ENCODE assay signal across 9 cellular contexts in the genomic region with DNA sequence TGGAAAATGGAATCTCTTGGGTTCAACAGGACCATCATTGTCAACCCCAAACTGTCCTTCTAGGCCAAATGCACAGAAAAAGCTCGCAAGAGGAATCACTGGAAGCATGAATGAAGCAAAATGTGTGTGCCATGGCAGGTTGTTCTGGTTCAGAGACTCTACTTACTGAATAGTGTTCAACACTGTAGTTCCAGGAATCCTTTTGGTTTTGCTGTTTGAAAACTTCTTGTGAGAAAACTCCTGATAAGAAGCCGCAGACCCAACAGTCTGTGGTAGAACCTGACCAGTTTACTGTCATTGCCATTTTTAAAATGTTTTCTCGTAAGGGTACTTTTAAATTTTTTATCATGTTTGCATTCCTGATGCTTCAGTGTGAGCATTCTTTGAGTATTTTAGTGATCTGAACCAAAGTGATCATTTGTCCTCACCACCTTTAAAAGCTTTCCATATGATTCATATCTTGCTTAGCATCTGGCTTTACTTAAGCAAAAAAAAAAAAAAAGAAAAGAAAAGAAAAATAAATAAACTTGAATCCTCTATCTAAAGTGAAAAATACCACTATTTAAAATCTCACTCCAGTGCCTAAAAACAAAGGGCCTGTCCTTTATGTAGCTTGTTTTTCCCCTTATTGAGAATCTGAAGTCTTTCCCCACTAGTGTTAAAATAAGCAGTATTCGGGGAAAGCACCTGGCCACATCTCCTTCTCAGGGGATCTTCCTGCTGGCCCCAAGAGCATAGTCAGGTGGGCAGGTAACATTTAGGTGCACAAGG.
DNase-seq lines count a peak whose midpoint lies in the region; ATAC-seq and TF ChIP-seq lines count a peak whose summit lies in the region.
"Had no signal": no experiment of that assay in that cellular context is flagged by ENCODE, and none has a peak within 500 bp of the region (broad histone marks: within the 10 kb centered on the region; RNA-seq: fewer than 3 reads in every experiment).

No MANE protein-coding gene starts in this region.

- H3K4me1 ChIP-seq in stomach, result no peaks in the 10 kb centered on the region

- 83 to 93% (median 91%) methylated on average over 4 of the region's 4 CpGs for WGBS in stomach, 5 donors

- H3K36me3 ChIP-seq in stomach, result peaks cover 0 to 16% (median 7%) of the 10 kb centered on the region in 4 donors

- ATAC-seq in GM18520 (IDR thresholded peaks at IDR 0.05; ENCODE audit: unreplicated experiment), result peak; percentile 72
- peak; percentile 83 for ATAC-seq in HG02642 (IDR thresholded peaks at IDR 0.05; ENCODE audit: poor library complexity, unreplicated experiment)

- TF ChIP-seq EP300 in stomach (IDR thresholded peaks at IDR 0.05), result no peak

- intact Hi-C loops in stomach (cut with DNase I; ENCODE audit: low total_unique reads), result no loop called here

- H3K9me3 ChIP-seq in stomach, result peaks cover 0 to 4% (median 0%) of the 10 kb centered on the region in 4 donors

- DNase-seq in Kasumi-1 (lab: John Stamatoyannopoulos, UW), result peak; percentile 8 to 27
- DNase-seq in myocyte (ENCODE audit: low read depth), result peak; percentile 15
- DNase-seq in activated CD8-positive, alpha-beta memory T cell treated with anti-CD3 and anti-CD28 coated beads, Interleukin-2, amount 50 U/mL, for 48 hours, result no peak
- no peak for DNase-seq in central memory CD4-positive, alpha-beta T cell
- no peak for DNase-seq in NCI-H510A treated with DMSO at 0.1 percent for 48 hours (lab: John Stamatoyannopoulos, UW)
- DNase-seq in stomach, result no peak
- DNase-seq: NCI-H345 had no signal

- no peaks in the 10 kb centered on the region for H3K27me3 ChIP-seq in stomach

- no peak overlapping the region for H3K4me3 ChIP-seq in stomach

- TF ChIP-seq CTCF in stomach (IDR thresholded peaks at IDR 0.05), result no peak

- H3K27ac ChIP-seq in stomach, result no peak overlapping the region

- no peak for TF ChIP-seq POLR2A in stomach (IDR thresholded peaks at IDR 0.05)

Comparison
In these comparisons a context has a peak if more than half of its experiments do, and no peak if none do; other contexts are left out.
1. DNase-seq: peak in Kasumi-1 (2 of 2) and myocyte (single experiment); none in activated CD8-positive, alpha-beta memory T cell treated with anti-CD3 and anti-CD28 coated beads, Interleukin-2, amount 50 U/mL, for 48 hours (single experiment), central memory CD4-positive, alpha-beta T cell (single experiment), NCI-H510A treated with DMSO at 0.1 percent for 48 hours (single experiment) and stomach (single experiment).